ENCODE assay signal across 9 cellular contexts in genomic region chr3:17749705-17750293, GRCh38. TPM values are rescaled to one million over a fixed set of nuclear protein-coding genes. Genes with fewer than 3 reads are reported as not detected.
A peak's percentile ranks its signal among the peaks of the same experiment; 100 is the strongest.
DNase-seq lines count a peak whose midpoint lies in the region; ATAC-seq and TF ChIP-seq lines count a peak whose summit lies in the region.
"Had no signal": no experiment of that assay in that cellular context is flagged by ENCODE, and none has a peak within 500 bp of the region (broad histone marks: within the 10 kb centered on the region; RNA-seq: fewer than 3 reads in every experiment).

No MANE protein-coding gene starts in this region.

- no peaks in the 10 kb centered on the region for H3K9me3 Mint-ChIP-seq in CD14-positive monocyte

- peaks cover 0 to 2% (median 2%) of the 10 kb centered on the region in 3 donors for H3K27me3 Mint-ChIP-seq in CD14-positive monocyte (ENCODE audit: low read depth in 3 of 3)

- H3K4me3 ChIP-seq in esophagus squamous epithelium: peak overlapping the region in 3 of 4 donors; percentile 25 to 52 (median 25)
- H3K4me3 ChIP-seq in brain microvascular endothelial cell (ENCODE audit: low read depth, low read length): no peak overlapping the region

- H3K4me3 Mint-ChIP-seq in CD14-positive monocyte: peak overlapping the region; percentile 61 to 84

- 26 to 30% methylated on average over 3 of the region's 3 CpGs for WGBS in esophagus squamous epithelium, 2 donors

- peaks cover 28% of the 10 kb centered on the region for H3K4me1 Mint-ChIP-seq in CD14-positive monocyte

- H3K36me3 Mint-ChIP-seq in CD14-positive monocyte: no peaks in the 10 kb centered on the region

- no peak for TF ChIP-seq POLR2A in esophagus squamous epithelium (IDR thresholded peaks at IDR 0.05)
- no peak for TF ChIP-seq POLR2A in erythroblast (IDR thresholded peaks at IDR 0.05; ENCODE audit: low read length)

- H3K27me3 ChIP-seq in esophagus squamous epithelium (no peaks in the 10 kb centered on the region), brain microvascular endothelial cell (replicated peaks) (no peaks in the 10 kb centered on the region)

- H3K27ac Mint-ChIP-seq in CD14-positive monocyte: peak overlapping the region in 4 of 7 donors; percentile 31 to 70 (median 66)

- no peak overlapping the region for H3K27ac ChIP-seq in esophagus squamous epithelium
- no peak overlapping the region for H3K27ac ChIP-seq in brain microvascular endothelial cell

- in situ Hi-C loops in brain microvascular endothelial cell (cut with HindIII; ENCODE audit: low pct_ligation_motif_present, low sequenced_read_pairs): no loop called here

- H3K4me1 ChIP-seq in esophagus squamous epithelium: peaks cover 0 to 21% (median 6%) of the 10 kb centered on the region in 3 donors

- DNase-seq in CD14-positive monocyte (ENCODE audit: low spot score) (no peak), esophagus squamous epithelium (lab: John Stamatoyannopoulos, UW) (no peak), brain microvascular endothelial cell (no peak), AML-193 (lab: John Stamatoyannopoulos, UW) (no peak), DMS53 treated with DMSO at 0.1 percent for 48 hours (lab: John Stamatoyannopoulos, UW; ENCODE audit: unreplicated experiment) (no peak), erythroblast (lab: John Stamatoyannopoulos, UW) (no peak)
- DNase-seq: activated effector memory CD4-positive, alpha-beta T cell treated with anti-CD3 and anti-CD28 coated beads, Interleukin-2, amount 50 U/mL, for 16 hours had no signal

- intact Hi-C loops in CD14-positive monocyte (cut with micrococcal nuclease) (loop anchor here (10.0 kb wide), 2 partner anchors 105 to 1485 kb away; partner anchors contain the start of genes DPH3 (in 1 of the 2) and OXNAD1 (in 1 of the 2)), esophagus squamous epithelium (cut with DNase I) (no loop called here)

- H3K9me3 ChIP-seq in esophagus squamous epithelium: no peaks in the 10 kb centered on the region

- no peak for TF ChIP-seq CTCF in CD14-positive monocyte (IDR thresholded peaks at IDR 0.05)
- TF ChIP-seq CTCF in esophagus squamous epithelium (IDR thresholded peaks at IDR 0.05): no peak
- TF ChIP-seq CTCF in brain microvascular endothelial cell (IDR thresholded peaks at IDR 0.05; ENCODE audit: low read depth, low read length, missing control alignments): no peak

- H3K36me3 ChIP-seq in esophagus squamous epithelium (no peaks in the 10 kb centered on the region), brain microvascular endothelial cell (replicated peaks) (no peaks in the 10 kb centered on the region)

- ATAC-seq in GM19397 (IDR thresholded peaks at IDR 0.05; ENCODE audit: unreplicated experiment): peak; percentile 21
- peak; percentile 26 for ATAC-seq in HG03520 (IDR thresholded peaks at IDR 0.05; ENCODE audit: unreplicated experiment)

RNA-seq across cellular contexts. Expression of gene TBC1D5, which starts 7.4 kb away (rescaled TPM):
- 10 to 100 TPM; 21.0 to 35.3 TPM for polyA plus RNA-seq in CD14-positive monocyte
- 10 to 100 TPM; 32.8 to 56.1 (median 39.9) TPM for total RNA-seq in esophagus squamous epithelium
